8 cellular contexts compared by ENCODE assay signal in genomic region chr6:21987501-21987957, GRCh38.
DNase-seq lines count a peak whose midpoint lies in the region; ATAC-seq and TF ChIP-seq lines count a peak whose summit lies in the region.

No MANE protein-coding gene starts in this region.

- peak; percentile 84 for ATAC-seq in HG03066 (IDR thresholded peaks at IDR 0.05; ENCODE audit: low read depth, unreplicated experiment)

- peak overlapping the region in 1 of 2 donors; percentile 49 for H3K4me3 ChIP-seq in muscle layer of colon (ENCODE audit: low read depth in 1 of 2, low read length in 2 of 2)

- no peaks in the 10 kb centered on the region for H3K27me3 ChIP-seq in muscle layer of colon (ENCODE audit: control insufficient read depth in 1 of 2, insufficient read depth in 2 of 2, low read length in 2 of 2)

- POLR2A ChIA-PET in RWPE1 (lab: Yijun Ruan, JAX; ENCODE audit: low non-redundant PET): no interaction called here

- H3K9ac ChIP-seq in muscle layer of colon (ENCODE audit: low read length): no peak overlapping the region

- CTCF ChIA-PET in RWPE1 (lab: Yijun Ruan, JAX): no interaction called here

- H3K36me3 ChIP-seq in muscle layer of colon (ENCODE audit: insufficient read depth, low read length): no peaks in the 10 kb centered on the region

- DNase-seq in stimulated activated CD4-positive, alpha-beta T cell treated with anti-CD3 and anti-CD28 coated beads, Interleukin-1b, Interleukin-23, amount 100 ng/mL, for 48 hours: peak; percentile 2
- DNase-seq in stimulated activated CD4-positive, alpha-beta T cell treated with anti-CD3 and anti-CD28 coated beads, Interleukin-4, amount 100 ng/mL, for 1 hour: no peak
- DNase-seq in RWPE1 (ENCODE audit: low spot score): peak; percentile 76
- DNase-seq in epidermal melanocyte (ENCODE audit: insufficient read length, low spot score): peak; percentile 88
- no peak for DNase-seq in COLO668 (lab: John Stamatoyannopoulos, UW; ENCODE audit: unreplicated experiment)
- no peak for DNase-seq in NCI-H748 treated with DMSO at 0.1 percent for 48 hours (lab: John Stamatoyannopoulos, UW)

- no peak for TF ChIP-seq CTCF in RWPE1 (conservative IDR thresholded peaks at IDR 0.05; ENCODE audit: low read depth)

- H3K27ac ChIP-seq in RWPE1 (no peak overlapping the region), muscle layer of colon (ENCODE audit: low read depth, low read length) (peak overlapping the region; percentile 73)

- no peaks in the 10 kb centered on the region for H3K9me3 ChIP-seq in muscle layer of colon (ENCODE audit: low read length)

- peaks cover 16% of the 10 kb centered on the region for H3K4me1 ChIP-seq in muscle layer of colon (ENCODE audit: insufficient read depth, low read length)

Comparison
In these comparisons a context has a peak if more than half of its experiments do, and no peak if none do; other contexts are left out.
1. DNase-seq: peak in stimulated activated CD4-positive, alpha-beta T cell treated with anti-CD3 and anti-CD28 coated beads, Interleukin-1b, Interleukin-23, amount 100 ng/mL, for 48 hours (single experiment), RWPE1 (single experiment) and epidermal melanocyte (single experiment); none in stimulated activated CD4-positive, alpha-beta T cell treated with anti-CD3 and anti-CD28 coated beads, Interleukin-4, amount 100 ng/mL, for 1 hour (single experiment), COLO668 (single experiment) and NCI-H748 treated with DMSO at 0.1 percent for 48 hours (single experiment).